Comparison of ENCODE assay signal across 1 cellular context in the genomic region with DNA sequence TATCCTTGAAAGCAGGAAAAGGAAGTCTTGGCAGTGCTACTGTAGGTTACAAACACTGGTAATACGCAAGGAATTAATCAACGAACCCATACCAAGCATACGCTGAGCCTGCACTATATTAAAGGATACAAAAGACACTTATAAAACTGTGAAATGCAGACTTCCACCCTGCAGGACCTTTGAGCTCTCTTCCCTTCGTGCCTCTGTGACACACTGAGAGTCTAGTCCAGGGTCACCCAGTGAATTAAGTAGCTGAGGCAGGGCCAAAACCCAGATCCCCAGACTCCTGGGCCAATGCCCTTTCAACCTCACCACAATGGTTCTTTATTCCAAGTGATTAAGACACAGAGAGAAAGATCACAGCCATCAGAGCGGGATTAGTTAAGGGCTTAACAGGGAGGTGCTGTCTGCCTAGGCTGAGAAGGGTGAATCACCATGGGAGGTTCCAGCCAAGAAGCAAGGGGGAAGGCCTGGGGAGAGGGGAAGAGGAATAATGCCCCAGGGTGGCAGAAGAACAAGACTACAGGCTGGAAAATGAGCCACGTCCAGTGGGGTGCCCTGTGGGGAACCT.
A peak's percentile ranks its signal among the peaks of the same experiment; 100 is the strongest.
TF ChIP-seq lines count a peak whose summit lies in the region.

No MANE protein-coding gene starts in this region.

TF ChIP-seq in SK-N-SH, 30 proteins besides CTCF, POLR2A, EP300 and RAD21 (continued from another document):
- no peak for TF ChIP-seq IRF3 (IDR thresholded peaks at IDR 0.05; ENCODE audit: low read depth, low read length)
- no peak; the same call in 1 of the 2 replicates for TF ChIP-seq SIN3A (IDR thresholded peaks at IDR 0.05; ENCODE audit: borderline replicate concordance, low read depth, low read length)
- TF ChIP-seq, protein P1, sequence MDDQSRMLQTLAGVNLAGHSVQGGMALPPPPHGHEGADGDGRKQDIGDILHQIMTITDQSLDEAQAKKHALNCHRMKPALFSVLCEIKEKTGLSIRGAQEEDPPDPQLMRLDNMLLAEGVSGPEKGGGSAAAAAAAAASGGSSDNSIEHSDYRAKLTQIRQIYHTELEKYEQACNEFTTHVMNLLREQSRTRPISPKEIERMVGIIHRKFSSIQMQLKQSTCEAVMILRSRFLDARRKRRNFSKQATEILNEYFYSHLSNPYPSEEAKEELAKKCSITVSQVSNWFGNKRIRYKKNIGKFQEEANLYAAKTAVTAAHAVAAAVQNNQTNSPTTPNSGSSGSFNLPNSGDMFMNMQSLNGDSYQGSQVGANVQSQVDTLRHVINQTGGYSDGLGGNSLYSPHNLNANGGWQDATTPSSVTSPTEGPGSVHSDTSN (IDR thresholded peaks at IDR 0.05) = 0 out of 2 replicates have a peak, but pooled peaks have one; percentile 26
- peak; percentile 69; the same call in 1 of the 2 replicates for TF ChIP-seq FOSL2 (IDR thresholded peaks at IDR 0.05; ENCODE audit: borderline replicate concordance, low read depth)
